13 cellular contexts compared by ENCODE assay signal in the genomic region with DNA sequence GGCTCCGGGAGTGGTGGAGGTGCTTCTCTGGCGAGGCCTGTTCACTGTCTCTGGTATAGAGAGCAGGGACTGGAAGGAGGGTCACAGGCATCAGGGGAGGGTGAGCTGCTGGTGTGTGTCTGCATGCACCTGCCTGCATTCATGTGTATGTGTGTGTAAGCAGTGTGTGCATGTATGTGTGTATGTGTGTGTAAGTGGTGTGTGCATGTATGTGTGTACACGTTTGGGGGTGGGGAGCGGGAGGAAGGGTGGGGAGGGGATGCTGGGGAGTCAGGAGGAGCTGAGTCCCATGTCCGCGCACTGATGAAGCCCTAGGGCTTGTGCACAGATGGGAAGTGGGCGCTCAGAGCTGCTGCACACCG.
"Had no signal": no experiment of that assay in that cellular context is flagged by ENCODE, and none has a peak within 500 bp of the region (broad histone marks: within the 10 kb centered on the region; RNA-seq: fewer than 3 reads in every experiment).

No MANE protein-coding gene starts in this region.

- H3K27ac ChIP-seq: cardiac muscle cell, transverse colon had no signal

- H3K27me3 Mint-ChIP-seq: activated CD4-positive, alpha-beta memory T cell treated with anti-CD3 and anti-CD28 coated beads for 36 hours; activated naive CD8-positive, alpha-beta T cell treated with anti-CD3 and anti-CD28 coated beads for 36 hours; memory B cell had no signal

- H3K4me1 Mint-ChIP-seq: activated naive CD8-positive, alpha-beta T cell treated with anti-CD3 and anti-CD28 coated beads for 36 hours; nephron had no signal

- H3K36me3 Mint-ChIP-seq: activated CD4-positive, alpha-beta memory T cell treated with anti-CD3 and anti-CD28 coated beads for 36 hours; activated naive CD8-positive, alpha-beta T cell treated with anti-CD3 and anti-CD28 coated beads for 36 hours had no signal

- H3K9me3 ChIP-seq: gastroesophageal sphincter, transverse colon had no signal

- H3K9me3 Mint-ChIP-seq: activated CD4-positive, alpha-beta memory T cell treated with anti-CD3 and anti-CD28 coated beads for 36 hours; activated naive CD8-positive, alpha-beta T cell treated with anti-CD3 and anti-CD28 coated beads for 36 hours; memory B cell; nephron; T-helper 2 cell treated with Interferon-gamma antibody and Interleukin-4, amounts not matched to agents 5 μg/mL and 100 μg/mL, for 36 hours had no signal

- H3K27ac Mint-ChIP-seq: activated CD4-positive, alpha-beta memory T cell treated with anti-CD3 and anti-CD28 coated beads for 36 hours; activated naive CD8-positive, alpha-beta T cell treated with anti-CD3 and anti-CD28 coated beads for 36 hours; memory B cell; nephron; T-helper 2 cell treated with Interferon-gamma antibody and Interleukin-4, amounts not matched to agents 5 μg/mL and 100 μg/mL, for 36 hours had no signal

- H3K4me3 Mint-ChIP-seq: activated CD4-positive, alpha-beta memory T cell treated with anti-CD3 and anti-CD28 coated beads for 36 hours; activated naive CD8-positive, alpha-beta T cell treated with anti-CD3 and anti-CD28 coated beads for 36 hours; memory B cell; nephron; T-helper 2 cell treated with Interferon-gamma antibody and Interleukin-4, amounts not matched to agents 5 μg/mL and 100 μg/mL, for 36 hours had no signal

- H3K4me3 ChIP-seq: cardiac muscle cell, gastroesophageal sphincter, transverse colon had no signal

- H3K4me1 ChIP-seq: transverse colon had no signal

- H3K36me3 ChIP-seq: cardiac muscle cell, transverse colon had no signal

- H3K27me3 ChIP-seq: cardiac muscle cell, gastroesophageal sphincter, transverse colon had no signal

- DNase-seq: activated CD4-positive, alpha-beta memory T cell treated with anti-CD3 and anti-CD28 coated beads for 36 hours; activated CD4-positive, alpha-beta T cell treated with anti-CD3 and anti-CD28 coated beads for 1 hour; activated gamma-delta T cell; activated naive CD8-positive, alpha-beta T cell treated with anti-CD3 and anti-CD28 coated beads for 36 hours; activated T-cell treated with anti-CD3 and anti-CD28 coated beads, Interleukin-2, amount 50 U/mL, for 48 hours; islet precursor cell; stimulated activated CD4-positive, alpha-beta T cell treated with anti-CD3 and anti-CD28 coated beads, Interleukin-4, amount 100 ng/mL, for 4 hours; transverse colon had no signal
